ENCODE assay signal across 8 cellular contexts in the genomic region with DNA sequence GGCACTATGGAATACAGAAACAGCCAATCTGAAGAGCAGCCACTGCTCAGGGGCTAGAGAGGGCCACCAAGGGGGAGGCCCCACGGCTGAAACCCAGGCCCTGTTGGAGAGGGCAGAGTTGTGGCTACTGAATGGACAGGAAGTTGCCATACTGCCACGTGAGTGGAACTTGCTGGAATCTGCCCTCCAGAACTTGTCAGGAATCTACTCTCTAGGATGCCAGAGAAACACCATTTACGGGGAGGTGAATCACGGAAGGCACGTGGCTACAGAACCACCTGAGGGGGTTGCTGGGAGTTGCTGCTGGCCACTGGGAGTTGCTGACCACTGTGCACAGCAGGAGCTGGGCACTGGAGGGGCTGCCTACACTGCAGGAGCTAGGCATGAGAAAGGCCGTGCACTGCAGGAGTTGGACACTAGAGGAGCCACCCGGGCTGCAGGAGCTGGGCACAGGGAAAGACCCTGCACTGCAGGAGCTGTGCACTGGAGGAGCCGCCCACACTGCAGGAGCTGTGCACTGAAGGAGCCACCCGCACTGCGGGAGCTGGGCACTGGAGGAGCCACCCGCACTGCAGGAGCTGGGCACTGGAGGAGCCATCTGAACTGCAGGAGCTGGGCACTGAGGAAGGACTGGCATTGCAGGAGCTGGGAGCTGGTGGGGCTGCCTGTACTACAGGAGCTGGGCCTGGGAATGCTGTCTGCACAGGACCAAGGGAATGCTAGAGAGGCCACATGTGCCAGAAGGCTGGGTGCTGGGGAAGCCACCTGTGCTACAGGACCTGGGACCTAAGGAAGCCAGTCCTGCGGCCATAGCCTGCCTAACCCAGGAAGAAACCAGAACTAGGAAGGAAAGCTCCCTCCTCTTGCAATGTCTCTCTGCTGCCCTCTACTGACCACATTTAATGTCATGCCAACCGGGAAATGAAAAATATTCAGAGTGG.
DNase-seq lines count a peak whose midpoint lies in the region; ATAC-seq and TF ChIP-seq lines count a peak whose summit lies in the region.

No MANE protein-coding gene starts in this region.

- DNase-seq in AML-193 (lab: John Stamatoyannopoulos, UW) (peak; percentile 54 to 67), GM19240 (ENCODE audit: insufficient read length, low spot score) (peak; percentile 84), NCI-H2171 (lab: John Stamatoyannopoulos, UW) (peak; percentile 85), dedifferentiated amniotic fluid mesenchymal stem cell (ENCODE audit: extremely low spot score) (peak; percentile 75), left colon (peak in 1 of 2 donors; percentile 57)
- DNase-seq in stimulated activated CD4-positive, alpha-beta T cell treated with anti-CD3 and anti-CD28 coated beads, Interleukin-4, amount 100 ng/mL, for 24 hours: peak; percentile 47

- H3K4me3 ChIP-seq in WI38 (ENCODE audit: low read depth, low read length): no peak overlapping the region

- ATAC-seq in left colon (peak; percentile 88), HG03469 (IDR thresholded peaks at IDR 0.05; ENCODE audit: unreplicated experiment) (no peak)

- intact Hi-C loops in left colon (cut with DNase I, micrococcal nuclease): loop anchor here (10.0 kb wide), 1 partner anchor 1145 kb away; a partner anchor contains a TSS

- TF ChIP-seq CTCF in WI38 (IDR thresholded peaks at IDR 0.05; ENCODE audit: low read depth, low read length): peak; percentile 78
